27 cellular contexts compared by ENCODE assay signal in genomic region chr17:50465171-50465570, GRCh38. TPM values are rescaled to one million over a fixed set of nuclear protein-coding genes. Genes with fewer than 3 reads are reported as not detected.
DNase-seq lines count a peak whose midpoint lies in the region; TF ChIP-seq lines count a peak whose summit lies in the region.
"Had no signal": no experiment of that assay in that cellular context is flagged by ENCODE, and none has a peak within 500 bp of the region (broad histone marks: within the 10 kb centered on the region; RNA-seq: fewer than 3 reads in every experiment).

No MANE protein-coding gene starts in this region.

- peaks cover 0 to 20% of the 10 kb centered on the region in 2 donors for H3K4me1 ChIP-seq in thyroid gland
- H3K4me1 ChIP-seq: HAP-1 had no signal

- no peak overlapping the region for H3K4me3 ChIP-seq in thyroid gland (replicated peaks in 1 of 3)
- H3K4me3 ChIP-seq: GM12878, HAP-1, Peyer's patch, SK-N-MC had no signal

- intact Hi-C loops in thyroid gland (cut with DNase I): no loop called here

- H3K9me3 ChIP-seq in thyroid gland: no peaks in the 10 kb centered on the region
- H3K9me3 ChIP-seq: HAP-1, Peyer's patch had no signal

- TF ChIP-seq POLR2A in thyroid gland (IDR thresholded peaks at IDR 0.05): no peak

- peaks cover 7% of the 10 kb centered on the region for H3K36me3 Mint-ChIP-seq in endothelial cell (ENCODE audit: low read depth, unreplicated experiment)

- peaks cover 14% of the 10 kb centered on the region for H3K27me3 Mint-ChIP-seq in endothelial cell (ENCODE audit: unreplicated experiment)

- H3K36me3 ChIP-seq in thyroid gland: peaks cover 12 to 14% of the 10 kb centered on the region in 2 donors
- H3K36me3 ChIP-seq: HAP-1 had no signal

- no peak overlapping the region for H3K27ac Mint-ChIP-seq in endothelial cell (ENCODE audit: unreplicated experiment)

- H3K27me3 ChIP-seq in thyroid gland: no peaks in the 10 kb centered on the region

- H3K9me3 Mint-ChIP-seq in endothelial cell (ENCODE audit: unreplicated experiment): no peaks in the 10 kb centered on the region

- WGBS in thyroid gland, 2 donors: 85 to 87% methylated on average over 2 to 6 of the region's 6 CpGs

- H3K4me3 Mint-ChIP-seq in endothelial cell (ENCODE audit: unreplicated experiment): peak overlapping the region; percentile 29

- no peak for TF ChIP-seq CTCF in endothelial cell (IDR thresholded peaks at IDR 0.05; ENCODE audit: unreplicated experiment)
- TF ChIP-seq CTCF in thyroid gland (IDR thresholded peaks at IDR 0.05): no peak

- peaks cover 5% of the 10 kb centered on the region for H3K4me1 Mint-ChIP-seq in endothelial cell (ENCODE audit: unreplicated experiment)

- peak; percentile 20 for DNase-seq in NCI-H510A (lab: John Stamatoyannopoulos, UW)
- DNase-seq in NCI-H510A treated with DMSO at 0.1 percent for 48 hours (lab: John Stamatoyannopoulos, UW): no peak
- peak; percentile 21 for DNase-seq in NCI-H1105 (lab: John Stamatoyannopoulos, UW)
- no peak for DNase-seq in endothelial cell (ENCODE audit: low spot score)
- DNase-seq in thyroid gland: peak; percentile 17 to 43
- DNase-seq in islet precursor cell: no peak
- no peak for DNase-seq in DMS53 treated with DMSO at 0.1 percent for 48 hours (lab: John Stamatoyannopoulos, UW; ENCODE audit: unreplicated experiment)
- no peak for DNase-seq in MV-4-11 (lab: John Stamatoyannopoulos, UW)
- DNase-seq: DMS53, GOT3, IMR-90, MM.1S, NCI-H1048, NCI-H146, NCI-H1930, NCI-H345, NCI-H524 treated with DMSO at 0.1 percent for 48 hours, NCI-H82, OCI-M1, Peyer's patch, SIG-M5 had no signal

- H3K27ac ChIP-seq in thyroid gland: no peak overlapping the region
- H3K27ac ChIP-seq: KMS-11, Peyer's patch, SK-N-MC had no signal

RNA-seq across cellular contexts. Expression of gene CHAD, which starts 3.5 kb away (rescaled TPM):
- total RNA-seq in endothelial cell (ENCODE audit: unreplicated experiment): not detected
- under 1 TPM in 1 of 4 donors, not detected in 3; 0.67 TPM for total RNA-seq in thyroid gland
- total RNA-seq: A172; GM12878; IMR-90; T-helper 1 cell treated with Interleukin-12 subunit alpha and Interleukin-12 subunit beta and Interleukin-4 antibody, amounts not matched to agents 30 ng/mL and 1 ng/mL, for 36 hours had no signal

RNA-seq across cellular contexts. Expression of gene RSAD1, which starts 13.5 kb away (rescaled TPM):
- 25.9 TPM for total RNA-seq in endothelial cell (ENCODE audit: unreplicated experiment)
- total RNA-seq in thyroid gland: 10 to 100 TPM; 30.2 to 50.1 (median 34.7) TPM

RNA-seq across cellular contexts. Expression of gene ACSF2, which starts 39.2 kb away (rescaled TPM):
- total RNA-seq in endothelial cell (ENCODE audit: unreplicated experiment) (51.0 TPM), thyroid gland (100 to 1,000 TPM in 3 of 4 donors, 10 to 100 TPM in 1; 97.3 to 193 (median 143) TPM)

RNA-seq across cellular contexts. Expression of gene MYCBPAP, which starts 43.1 kb away (rescaled TPM):
- total RNA-seq in endothelial cell (ENCODE audit: unreplicated experiment) (0.72 TPM), thyroid gland (1 to 10 TPM in 3 of 4 donors, under 1 TPM in 1; 0.78 to 3.2 (median 1.6) TPM)
- total RNA-seq: A172 had no signal

Comparison
In these comparisons a context has a peak if more than half of its experiments do, and no peak if none do; other contexts are left out.
1. DNase-seq: peak in NCI-H510A (single experiment), NCI-H1105 (single experiment) and thyroid gland (2 of 2); none in NCI-H510A treated with DMSO at 0.1 percent for 48 hours (single experiment), endothelial cell (single experiment), islet precursor cell (single experiment), DMS53 treated with DMSO at 0.1 percent for 48 hours (single experiment) and MV-4-11 (single experiment).